13 cellular contexts compared by ENCODE assay signal in genomic region chr1:149925751-149926150, GRCh38. TPM values are rescaled to one million over a fixed set of nuclear protein-coding genes. Genes with fewer than 3 reads are reported as not detected.
DNase-seq lines count a peak whose midpoint lies in the region; ATAC-seq, FAIRE-seq and TF ChIP-seq lines count a peak whose summit lies in the region.
"Had no signal": no experiment of that assay in that cellular context is flagged by ENCODE, and none has a peak within 500 bp of the region (broad histone marks: within the 10 kb centered on the region; RNA-seq: fewer than 3 reads in every experiment).

No MANE protein-coding gene starts in this region.

- H3K4me1 Mint-ChIP-seq in activated B cell treated with CpG ODN at 0.5 μM for 24 hours, result peaks cover 36% of the 10 kb centered on the region

- H3K9ac ChIP-seq in HepG2 (ENCODE audit: insufficient read depth, low read depth, low read length), result no peak overlapping the region
- H3K9ac ChIP-seq in iPS-20b (ENCODE audit: low read depth, low read length), result no peak overlapping the region

- DNase-seq in HepG2 (ENCODE audit: low spot score) (no peak), right lobe of liver (no peak), activated B cell treated with CpG ODN at 0.5 μM for 24 hours (no peak), NCI-H2171 treated with DMSO at 0.1 percent for 48 hours (lab: John Stamatoyannopoulos, UW) (no peak)
- DNase-seq in stimulated activated CD4-positive, alpha-beta T cell treated with anti-CD3 and anti-CD28 coated beads, Interleukin-4, amount 100 ng/mL, for 1 hour, result no peak
- DNase-seq: activated CD4-positive, CD25-positive, alpha-beta regulatory T cell; NCI-H226; upper lobe of left lung had no signal

- TF ChIP-seq POLR2A in HepG2 (IDR thresholded peaks at IDR 0.05; ENCODE audit: insufficient read depth in 1 of 2, low read depth in 2 of 2, low read length in 2 of 2), result no peak
- TF ChIP-seq POLR2A in right lobe of liver (IDR thresholded peaks at IDR 0.05), result no peak

- CTCF ChIA-PET in HepG2 (lab: Yijun Ruan, JAX; ENCODE audit: low intra/inter-chr PET ratio, low total read pairs) (no interaction called here), activated B cell treated with CpG ODN at 0.5 μM for 24 hours (lab: Charles Lee) (no interaction called here)

- no TSS peak for BruUV-seq in HepG2 (replicated peaks; lab: Mats Ljungman, UMichigan)

- H3K9me3 Mint-ChIP-seq in activated B cell treated with CpG ODN at 0.5 μM for 24 hours, result no peaks in the 10 kb centered on the region

- H3K36me3 Mint-ChIP-seq in activated B cell treated with CpG ODN at 0.5 μM for 24 hours (ENCODE audit: low read depth), result peaks cover 56% of the 10 kb centered on the region

- H3K4me1 ChIP-seq in HepG2 (ENCODE audit: insufficient read depth, low read length), result peaks cover 30% of the 10 kb centered on the region
- H3K4me1 ChIP-seq in right lobe of liver, result peaks cover 0 to 10% (median 3%) of the 10 kb centered on the region in 4 donors
- peaks cover 6% of the 10 kb centered on the region for H3K4me1 ChIP-seq in iPS-20b (ENCODE audit: insufficient read depth, low read length)

- 0 out of 2 replicates have a peak, but pooled peaks cover 3% of the 10 kb centered on the region for H4K20me1 ChIP-seq in HepG2 (ENCODE audit: insufficient read depth, low read length)

- no peak for FAIRE-seq in HepG2 (lab: Jason Lieb, UNC)
- FAIRE-seq: RCC 7860 had no signal

- TF ChIP-seq RAD21 in HepG2 (CRISPR knock-in tag; IDR thresholded peaks at IDR 0.05), result no peak

- POLR2A ChIA-PET in HepG2 (lab: Yijun Ruan, JAX), result no interaction called here
- POLR2A ChIA-PET in activated B cell treated with CpG ODN at 0.5 μM for 24 hours (lab: Charles Lee), result interaction anchor here (0.6 to 5.7 kb wide), 3 partner anchors 39 to 261 kb away, joined by 7 to 122 read pairs (median 10); a partner anchor contains a TSS

- no peak overlapping the region for H3K4me3 ChIP-seq in HepG2 (replicated peaks in 1 of 3; ENCODE audit: insufficient read depth in 1 of 3, low read depth in 2 of 3, low read length in 3 of 3)
- H3K4me3 ChIP-seq in right lobe of liver, result no peak overlapping the region
- peak overlapping the region; percentile 92 for H3K4me3 ChIP-seq in iPS-20b (ENCODE audit: low read length)

- 100% methylated on average over 2 of the region's 2 CpGs for WGBS in HepG2 (ENCODE audit: low lambda C conversion rate)
- WGBS in right lobe of liver (ENCODE audit: insufficient coverage, low coverage, low lambda C conversion rate, missing lambda C conversion rate), result 71% methylated on average over 1 of the region's 2 CpGs

- H3K9me3 ChIP-seq in HepG2 (ENCODE audit: low read length), result no peaks in the 10 kb centered on the region
- H3K9me3 ChIP-seq in right lobe of liver, result no peaks in the 10 kb centered on the region
- H3K9me3 ChIP-seq in iPS-20b (ENCODE audit: insufficient read depth, low read depth, low read length), result no peaks in the 10 kb centered on the region
- H3K9me3 ChIP-seq: upper lobe of left lung had no signal

- peak overlapping the region; percentile 90; the same call in 1 of the 2 replicates for H3K4me2 ChIP-seq in HepG2 (ENCODE audit: low read depth, low read length)

- H3K27me3 ChIP-seq in HepG2 (ENCODE audit: control insufficient read depth in 1 of 2, insufficient read depth in 2 of 2, low read length in 2 of 2), result no peaks in the 10 kb centered on the region; a peak in 1 of 5 replicates
- no peaks in the 10 kb centered on the region for H3K27me3 ChIP-seq in right lobe of liver
- H3K27me3 ChIP-seq in iPS-20b (ENCODE audit: insufficient read depth, low read length), result no peaks in the 10 kb centered on the region
- H3K27me3 ChIP-seq: upper lobe of left lung had no signal

- ATAC-seq in HepG2 (no peak), right lobe of liver (no peak), activated B cell treated with CpG ODN at 0.5 μM for 24 hours (ENCODE audit: low read depth) (no peak), HG03460 (IDR thresholded peaks at IDR 0.05; ENCODE audit: unreplicated experiment) (no peak), HG03159 (IDR thresholded peaks at IDR 0.05; ENCODE audit: unreplicated experiment) (no peak)
- ATAC-seq: sciatic nerve had no signal

- H3K27me3 Mint-ChIP-seq in activated B cell treated with CpG ODN at 0.5 μM for 24 hours, result peaks cover 3% of the 10 kb centered on the region

- H3K36me3 ChIP-seq in HepG2 (replicated peaks in 1 of 2; ENCODE audit: control insufficient read depth in 1 of 2, insufficient read depth in 2 of 2, low read length in 2 of 2) (peaks cover 13 to 41% of the 10 kb centered on the region in 2 experiments), right lobe of liver (peaks cover 20 to 42% (median 30%) of the 10 kb centered on the region in 4 donors), iPS-20b (ENCODE audit: insufficient read depth, low read depth, low read length) (peaks cover 51% of the 10 kb centered on the region)

- peaks cover 17% of the 10 kb centered on the region for H3K79me2 ChIP-seq in HepG2 (ENCODE audit: insufficient read depth, low read length)

- TF ChIP-seq EP300 in HepG2 (IDR thresholded peaks at IDR 0.05; ENCODE audit: low read depth in 2 of 2, low read length in 2 of 2), result no peak
- TF ChIP-seq EP300 in HepG2 (CRISPR knock-in tag; IDR thresholded peaks at IDR 0.05; ENCODE audit: borderline replicate concordance), result no peak

- in situ Hi-C loops in HepG2 (cut with HindIII; ENCODE audit: extremely low pct_ligation_motif_present, low pct_unique_long_range_greater_than_20kb), result no loop called here

- TF ChIP-seq CTCF in HepG2 (CRISPR knock-in tag; IDR thresholded peaks at IDR 0.05), result no peak
- no peak for TF ChIP-seq CTCF in right lobe of liver (IDR thresholded peaks at IDR 0.05)
- TF ChIP-seq CTCF in activated B cell treated with CpG ODN at 0.5 μM for 24 hours (IDR thresholded peaks at IDR 0.05), result no peak

- no peak overlapping the region for H3K27ac Mint-ChIP-seq in activated B cell treated with CpG ODN at 0.5 μM for 24 hours

- H2AFZ ChIP-seq in HepG2 (ENCODE audit: low read length), result no peak overlapping the region

- peak overlapping the region; percentile 67 for H3K4me3 Mint-ChIP-seq in activated B cell treated with CpG ODN at 0.5 μM for 24 hours

- intact Hi-C loops in HepG2 (cut with micrococcal nuclease; ENCODE audit: unreplicated experiment) (no loop called here), right lobe of liver (cut with DNase I) (no loop called here), activated B cell treated with CpG ODN at 0.5 μM for 24 hours (cut with micrococcal nuclease) (no loop called here)

- H3K27ac ChIP-seq in HepG2 (ENCODE audit: extremely low read length, insufficient read depth, low read length) (no peak overlapping the region), right lobe of liver (no peak overlapping the region), iPS-20b (ENCODE audit: low read length) (no peak overlapping the region)
- H3K27ac ChIP-seq: upper lobe of left lung had no signal

RNA-seq across cellular contexts. Expression of gene SF3B4, which starts 1.9 kb away (rescaled TPM):
- total RNA-seq in HepG2 (2016; rRNA removed; fragmentation: Illumina TruSeq; extraction: Trizol) (14.8 and 24.6 TPM in 2 replicates), right lobe of liver (10 to 100 TPM in 5 of 6 experiments, 1 to 10 TPM in 1; 8.2 to 18.5 (median 12.2) TPM), activated B cell treated with CpG ODN at 0.5 μM for 24 hours (80.8 and 86.2 TPM in 2 replicates)
- 3.4 and 4.9 TPM in 2 replicates for total RNA-seq in HepG2 (2016; cell fraction: cytosol; rRNA removed; fragmentation: Illumina TruSeq; extraction: Trizol; ENCODE audit: low read depth)
- 11.6 and 24.9 TPM in 2 replicates for total RNA-seq in HepG2 (2016; cell fraction: insoluble cytoplasmic fraction; rRNA removed; fragmentation: Illumina TruSeq; extraction: Trizol)
- 10.3 and 11.6 TPM in 2 replicates for total RNA-seq in HepG2 (2016; cell fraction: membrane; rRNA removed; fragmentation: Illumina TruSeq; extraction: Trizol)
- total RNA-seq in HepG2 (2016; cell fraction: nucleus; rRNA removed; fragmentation: Illumina TruSeq; extraction: Trizol), result 11.4 and 16.3 TPM in 2 replicates
- polyA plus RNA-seq in HepG2 (2011; rRNA removed), result 13.8 and 14.6 TPM in 2 replicates
- polyA plus RNA-seq in HepG2 (2011; cell fraction: cytosol; rRNA removed), result 9.1 and 10.1 TPM in 2 replicates
- polyA plus RNA-seq in HepG2 (2011; cell fraction: nucleus; rRNA removed), result 10.6 and 12.6 TPM in 2 replicates
- polyA plus RNA-seq in HepG2 (2012), result 36.2 and 39.4 TPM in 2 replicates
- polyA plus RNA-seq in HepG2 (2016; cell fraction: cytosol; fragmentation: Illumina TruSeq; extraction: Trizol; ENCODE audit: low read depth), result 11.3 and 13.8 TPM in 2 replicates
- 37.5 and 53.9 TPM in 2 replicates for polyA plus RNA-seq in HepG2 (2016; cell fraction: insoluble cytoplasmic fraction; fragmentation: Illumina TruSeq; extraction: Trizol; ENCODE audit: low read depth)
- 17.3 and 22.1 TPM in 2 replicates for polyA plus RNA-seq in HepG2 (2016; cell fraction: membrane; fragmentation: Illumina TruSeq; extraction: Trizol; ENCODE audit: low read depth)
- polyA plus RNA-seq in HepG2 (2016; cell fraction: nucleus; fragmentation: Illumina TruSeq; extraction: Trizol; ENCODE audit: insufficient read depth, low read depth), result 28.9 and 31.3 TPM in 2 replicates
- 14.9 and 44.2 TPM in 2 replicates for polyA minus RNA-seq in HepG2 (2011; rRNA and poly(A)+ RNA removed; ENCODE audit: low replicate concordance)
- polyA minus RNA-seq in HepG2 (2011; cell fraction: cytosol; rRNA and poly(A)+ RNA removed), result 14.8 and 15.7 TPM in 2 replicates
- polyA minus RNA-seq in HepG2 (2011; cell fraction: nucleus; rRNA and poly(A)+ RNA removed), result 12.9 and 16.2 TPM in 2 replicates

RNA-seq across cellular contexts. Expression of gene SV2A, which starts 8.1 kb away (rescaled TPM):
- total RNA-seq in HepG2 (2016; rRNA removed; fragmentation: Illumina TruSeq; extraction: Trizol) (0.45 and 0.84 TPM in 2 replicates), right lobe of liver (under 1 TPM; 0.12 to 0.50 (median 0.25) TPM), activated B cell treated with CpG ODN at 0.5 μM for 24 hours (0.07 and 0.12 TPM in 2 replicates)
- 0.10 and 0.18 TPM in 2 replicates for total RNA-seq in HepG2 (2016; cell fraction: cytosol; rRNA removed; fragmentation: Illumina TruSeq; extraction: Trizol; ENCODE audit: low read depth)
- total RNA-seq in HepG2 (2016; cell fraction: insoluble cytoplasmic fraction; rRNA removed; fragmentation: Illumina TruSeq; extraction: Trizol), result 0.55 and 0.89 TPM in 2 replicates
- total RNA-seq in HepG2 (2016; cell fraction: membrane; rRNA removed; fragmentation: Illumina TruSeq; extraction: Trizol), result 0.22 and 0.34 TPM in 2 replicates
- 0.84 and 1.3 TPM in 2 replicates for total RNA-seq in HepG2 (2016; cell fraction: nucleus; rRNA removed; fragmentation: Illumina TruSeq; extraction: Trizol)
- 1.9 and 3.3 TPM in 2 replicates for polyA plus RNA-seq in HepG2 (2011; rRNA removed)
- 2.0 and 3.0 TPM in 2 replicates for polyA plus RNA-seq in HepG2 (2011; cell fraction: cytosol; rRNA removed)
- polyA plus RNA-seq in HepG2 (2011; cell fraction: nucleus; rRNA removed), result 3.7 and 5.5 TPM in 2 replicates
- 1.8 and 4.2 TPM in 2 replicates for polyA plus RNA-seq in HepG2 (2012)
- polyA plus RNA-seq in HepG2 (2016; cell fraction: cytosol; fragmentation: Illumina TruSeq; extraction: Trizol; ENCODE audit: low read depth), result 0.05 and 0.08 TPM in 2 replicates
- 0.45 and 0.50 TPM in 2 replicates for polyA plus RNA-seq in HepG2 (2016; cell fraction: insoluble cytoplasmic fraction; fragmentation: Illumina TruSeq; extraction: Trizol; ENCODE audit: low read depth)
- polyA plus RNA-seq in HepG2 (2016; cell fraction: membrane; fragmentation: Illumina TruSeq; extraction: Trizol; ENCODE audit: low read depth), result 0.13 and 0.18 TPM in 2 replicates
- 1.7 and 2.1 TPM in 2 replicates for polyA plus RNA-seq in HepG2 (2016; cell fraction: nucleus; fragmentation: Illumina TruSeq; extraction: Trizol; ENCODE audit: insufficient read depth, low read depth)
- 0.19 and 5.4 TPM in 2 replicates for polyA minus RNA-seq in HepG2 (2011; rRNA and poly(A)+ RNA removed; ENCODE audit: low replicate concordance)
- polyA minus RNA-seq in HepG2 (2011; cell fraction: cytosol; rRNA and poly(A)+ RNA removed), result 1.5 and 1.9 TPM in 2 replicates
- 2.1 and 2.9 TPM in 2 replicates for polyA minus RNA-seq in HepG2 (2011; cell fraction: nucleus; rRNA and poly(A)+ RNA removed)

RNA-seq across cellular contexts. Expression of gene MTMR11, which starts 10.9 kb away (rescaled TPM):
- total RNA-seq in HepG2 (2016; rRNA removed; fragmentation: Illumina TruSeq; extraction: Trizol), result 0.27 and 0.49 TPM in 2 replicates
- total RNA-seq in HepG2 (2016; cell fraction: cytosol; rRNA removed; fragmentation: Illumina TruSeq; extraction: Trizol; ENCODE audit: low read depth), result not detected in 2 replicates
- 0.48 and 0.61 TPM in 2 replicates for total RNA-seq in HepG2 (2016; cell fraction: insoluble cytoplasmic fraction; rRNA removed; fragmentation: Illumina TruSeq; extraction: Trizol)
- total RNA-seq in HepG2 (2016; cell fraction: membrane; rRNA removed; fragmentation: Illumina TruSeq; extraction: Trizol), result 0.09 and 0.28 TPM in 2 replicates
- total RNA-seq in HepG2 (2016; cell fraction: nucleus; rRNA removed; fragmentation: Illumina TruSeq; extraction: Trizol), result 0.65 and 0.72 TPM in 2 replicates
- polyA plus RNA-seq in HepG2 (2011; rRNA removed), result 2.8 and 4.0 TPM in 2 replicates
- polyA plus RNA-seq in HepG2 (2011; cell fraction: cytosol; rRNA removed), result 1.5 and 2.7 TPM in 2 replicates
- 10.8 and 17.5 TPM in 2 replicates for polyA plus RNA-seq in HepG2 (2011; cell fraction: nucleus; rRNA removed)
- 2.8 and 4.1 TPM in 2 replicates for polyA plus RNA-seq in HepG2 (2012)
- polyA plus RNA-seq in HepG2 (2016; cell fraction: cytosol; fragmentation: Illumina TruSeq; extraction: Trizol; ENCODE audit: low read depth), result 0.11 TPM in 1 of 2 replicates, not detected in the other
- polyA plus RNA-seq in HepG2 (2016; cell fraction: insoluble cytoplasmic fraction; fragmentation: Illumina TruSeq; extraction: Trizol; ENCODE audit: low read depth), result 0.31 and 0.47 TPM in 2 replicates
- polyA plus RNA-seq in HepG2 (2016; cell fraction: membrane; fragmentation: Illumina TruSeq; extraction: Trizol; ENCODE audit: low read depth), result 0.16 TPM in 1 of 2 replicates, not detected in the other
- polyA plus RNA-seq in HepG2 (2016; cell fraction: nucleus; fragmentation: Illumina TruSeq; extraction: Trizol; ENCODE audit: insufficient read depth, low read depth), result 1.5 and 2.0 TPM in 2 replicates
- 4.0 and 9.4 TPM in 2 replicates for polyA minus RNA-seq in HepG2 (2011; rRNA and poly(A)+ RNA removed; ENCODE audit: low replicate concordance)
- polyA minus RNA-seq in HepG2 (2011; cell fraction: cytosol; rRNA and poly(A)+ RNA removed), result 0.89 and 1.3 TPM in 2 replicates
- 5.4 and 10.2 TPM in 2 replicates for polyA minus RNA-seq in HepG2 (2011; cell fraction: nucleus; rRNA and poly(A)+ RNA removed)
- total RNA-seq in right lobe of liver, result 1 to 10 TPM in 5 of 6 experiments, under 1 TPM in 1; 0.97 to 7.1 (median 3.6) TPM
- total RNA-seq in activated B cell treated with CpG ODN at 0.5 μM for 24 hours, result not detected in 2 replicates

RNA-seq across cellular contexts. Expression of gene BOLA1, which starts 26.4 kb away (rescaled TPM):
- total RNA-seq in HepG2 (2016; rRNA removed; fragmentation: Illumina TruSeq; extraction: Trizol), result 3.1 and 4.2 TPM in 2 replicates
- 2.1 and 2.4 TPM in 2 replicates for total RNA-seq in HepG2 (2016; cell fraction: cytosol; rRNA removed; fragmentation: Illumina TruSeq; extraction: Trizol; ENCODE audit: low read depth)
- 3.6 and 3.9 TPM in 2 replicates for total RNA-seq in HepG2 (2016; cell fraction: insoluble cytoplasmic fraction; rRNA removed; fragmentation: Illumina TruSeq; extraction: Trizol)
- 2.0 and 2.7 TPM in 2 replicates for total RNA-seq in HepG2 (2016; cell fraction: membrane; rRNA removed; fragmentation: Illumina TruSeq; extraction: Trizol)
- 3.2 and 3.5 TPM in 2 replicates for total RNA-seq in HepG2 (2016; cell fraction: nucleus; rRNA removed; fragmentation: Illumina TruSeq; extraction: Trizol)
- 2.9 and 3.2 TPM in 2 replicates for polyA plus RNA-seq in HepG2 (2011; rRNA removed)
- polyA plus RNA-seq in HepG2 (2011; cell fraction: cytosol; rRNA removed), result 2.9 and 4.8 TPM in 2 replicates
- polyA plus RNA-seq in HepG2 (2011; cell fraction: nucleus; rRNA removed), result 8.1 and 8.9 TPM in 2 replicates
- 2.5 and 2.8 TPM in 2 replicates for polyA plus RNA-seq in HepG2 (2012)
- 2.0 and 2.6 TPM in 2 replicates for polyA plus RNA-seq in HepG2 (2016; cell fraction: cytosol; fragmentation: Illumina TruSeq; extraction: Trizol; ENCODE audit: low read depth)
- 3.3 and 5.4 TPM in 2 replicates for polyA plus RNA-seq in HepG2 (2016; cell fraction: insoluble cytoplasmic fraction; fragmentation: Illumina TruSeq; extraction: Trizol; ENCODE audit: low read depth)
- polyA plus RNA-seq in HepG2 (2016; cell fraction: membrane; fragmentation: Illumina TruSeq; extraction: Trizol; ENCODE audit: low read depth), result 2.5 and 2.8 TPM in 2 replicates
- polyA plus RNA-seq in HepG2 (2016; cell fraction: nucleus; fragmentation: Illumina TruSeq; extraction: Trizol; ENCODE audit: insufficient read depth, low read depth), result 4.8 TPM in 2 replicates
- polyA minus RNA-seq in HepG2 (2011; rRNA and poly(A)+ RNA removed; ENCODE audit: low replicate concordance), result 1.4 and 3.8 TPM in 2 replicates
- polyA minus RNA-seq in HepG2 (2011; cell fraction: cytosol; rRNA and poly(A)+ RNA removed), result 0.79 TPM in 1 of 2 replicates, not detected in the other
- polyA minus RNA-seq in HepG2 (2011; cell fraction: nucleus; rRNA and poly(A)+ RNA removed), result 1.4 and 1.9 TPM in 2 replicates
- total RNA-seq in right lobe of liver, result 10 to 100 TPM in 3 of 6 experiments, 1 to 10 TPM in 3; 8.4 to 23.7 (median 9.5) TPM
- total RNA-seq in activated B cell treated with CpG ODN at 0.5 μM for 24 hours, result 10.2 and 11.6 TPM in 2 replicates
